Comparison of ENCODE assay signal across 1 cellular context in genomic region chr1:151290709-151291303, GRCh38.
TF ChIP-seq lines count a peak whose summit lies in the region.

No MANE protein-coding gene starts in this region.

TF ChIP-seq in endothelial cell of umbilical vein, 7 proteins besides CTCF, POLR2A, EP300 and RAD21 (continued from another document):
- TF ChIP-seq EZH2 (IDR thresholded peaks at IDR 0.05; ENCODE audit: borderline replicate concordance, low read depth, low read length, severe bottlenecking) = no peak
- no peak for TF ChIP-seq JUN (IDR thresholded peaks at IDR 0.05; ENCODE audit: borderline replicate concordance, insufficient read depth, insufficient read length, low read depth)
- peak; percentile 19 for TF ChIP-seq POLR2AphosphoS5 (IDR thresholded peaks at IDR 0.05; ENCODE audit: insufficient read depth, low read depth, low read length)
